In genomic region chr17:20968913-20969616, GRCh38 we compare ENCODE assay signal across 16 cellular contexts.
"Had no signal": no experiment of that assay in that cellular context is flagged by ENCODE, and none has a peak within 500 bp of the region (broad histone marks: within the 10 kb centered on the region; RNA-seq: fewer than 3 reads in every experiment).

No MANE protein-coding gene starts in this region.

- H3K27ac ChIP-seq: epithelial cell of prostate, left ventricle myocardium inferior, prostate gland, skin epidermis, upper lobe of left lung had no signal

- H3K4me3 Mint-ChIP-seq: activated T-helper 1 cell treated with anti-CD3 and anti-CD28 coated beads, Interleukin-12 subunit alpha, Interleukin-12 subunit beta, Interleukin-2, Interleukin-4 antibody, amounts not matched to agents 30 ng/mL and 10 ng/mL and 1 ng/mL, durations not matched to agents 14 hours and 24 hours and 36 hours; nephron progenitor cell; stimulated activated naive CD8-positive, alpha-beta T cell treated with anti-CD3 and anti-CD28 coated beads, Interleukin-15, Interleukin-2, amounts not matched to agents 100 ng/mL and 50 ng/mL, for 24 hours had no signal

- H3K9me3 Mint-ChIP-seq: activated T-helper 1 cell treated with anti-CD3 and anti-CD28 coated beads, Interleukin-12 subunit alpha, Interleukin-12 subunit beta, Interleukin-2, Interleukin-4 antibody, amounts not matched to agents 30 ng/mL and 10 ng/mL and 1 ng/mL, durations not matched to agents 14 hours and 24 hours and 36 hours; nephron progenitor cell; stimulated activated naive CD8-positive, alpha-beta T cell treated with anti-CD3 and anti-CD28 coated beads, Interleukin-15, Interleukin-2, amounts not matched to agents 100 ng/mL and 50 ng/mL, for 24 hours had no signal

- H3K27me3 ChIP-seq: upper lobe of left lung had no signal

- DNase-seq: activated CD4-positive, alpha-beta T cell treated with anti-CD3 and anti-CD28 coated beads, Interleukin-2, amount 50 U/mL, for 1 hour; activated CD8-positive, alpha-beta memory T cell treated with anti-CD3 and anti-CD28 coated beads for 24 hours; anterior cingulate cortex; cerebellar nuclear complex; kidney; left ventricle myocardium inferior; mesendoderm; nephron progenitor cell; right cardiac atrium; stimulated activated CD4-positive, alpha-beta T cell treated with anti-CD3 and anti-CD28 coated beads, Interleukin-4, amount 100 ng/mL, for 24 hours had no signal

- H3K27ac Mint-ChIP-seq: activated T-helper 1 cell treated with anti-CD3 and anti-CD28 coated beads, Interleukin-12 subunit alpha, Interleukin-12 subunit beta, Interleukin-2, Interleukin-4 antibody, amounts not matched to agents 30 ng/mL and 10 ng/mL and 1 ng/mL, durations not matched to agents 14 hours and 24 hours and 36 hours; stimulated activated naive CD8-positive, alpha-beta T cell treated with anti-CD3 and anti-CD28 coated beads, Interleukin-15, Interleukin-2, amounts not matched to agents 100 ng/mL and 50 ng/mL, for 24 hours had no signal

- H3K4me1 ChIP-seq: left ventricle myocardium inferior, prostate gland had no signal

- H3K4me3 ChIP-seq: left ventricle myocardium inferior, prostate gland, skin epidermis, upper lobe of left lung had no signal

- ATAC-seq: right cardiac atrium had no signal

- H3K4me1 Mint-ChIP-seq: nephron progenitor cell had no signal

- H3K9me3 ChIP-seq: left ventricle myocardium inferior, prostate gland, upper lobe of left lung had no signal

- H3K36me3 ChIP-seq: left ventricle myocardium inferior, prostate gland, upper lobe of left lung had no signal
